In the genomic region with DNA sequence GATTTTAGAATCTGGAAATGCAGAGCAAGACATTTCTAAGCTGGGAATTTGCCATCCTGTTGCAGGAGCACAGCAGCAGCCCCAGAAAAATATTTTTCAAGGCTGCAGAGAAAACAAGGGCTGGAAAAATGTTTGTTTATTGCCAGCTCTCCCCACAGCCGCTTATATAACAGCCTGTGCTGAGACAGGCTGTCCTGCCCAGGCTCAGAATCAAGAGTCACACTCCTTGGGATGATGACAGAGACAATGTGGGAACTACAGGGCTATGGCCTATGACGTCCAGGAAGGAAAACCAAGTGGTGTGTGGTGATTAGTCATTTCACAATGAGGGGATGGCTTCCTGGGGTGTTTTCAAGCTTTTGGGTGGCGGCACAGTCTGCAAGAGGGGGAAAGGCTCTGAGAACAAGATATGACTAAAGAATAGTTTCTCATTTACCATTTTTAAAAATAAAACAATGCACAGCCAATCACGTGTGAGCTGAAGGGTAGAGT, we compare ENCODE assay signal across 8 cellular contexts.
DNase-seq lines count a peak whose midpoint lies in the region; TF ChIP-seq lines count a peak whose summit lies in the region.

No MANE protein-coding gene starts in this region.

- TF ChIP-seq RAD21 in SK-N-SH (IDR thresholded peaks at IDR 0.05; ENCODE audit: low read length), result no peak

- TF ChIP-seq EP300 in SK-N-SH (IDR thresholded peaks at IDR 0.05; ENCODE audit: borderline replicate concordance in 1 of 2, low read depth in 1 of 2, low read length in 1 of 2) (no peak), esophagus muscularis mucosa (IDR thresholded peaks at IDR 0.05) (peak; percentile 48)

- TF ChIP-seq CTCF in GM10248 (IDR thresholded peaks at IDR 0.05; ENCODE audit: control extremely low read depth, extremely low read depth, low read depth, missing control alignments) (no peak), SK-N-SH (IDR thresholded peaks at IDR 0.05) (no peak), esophagus muscularis mucosa (IDR thresholded peaks at IDR 0.05) (no peak)

- peak overlapping the region; percentile 22; the same call in 1 of the 2 replicates for H3K4me2 ChIP-seq in SK-N-SH

- WGBS in SK-N-SH (ENCODE audit: low lambda C conversion rate), result 52% methylated on average over 4 of the region's 4 CpGs
- WGBS in esophagus muscularis mucosa, result 26% methylated on average over 4 of the region's 4 CpGs

- H3K27me3 ChIP-seq in SK-N-SH (ENCODE audit: insufficient read depth), result no peaks in the 10 kb centered on the region
- H3K27me3 ChIP-seq in esophagus muscularis mucosa, result no peaks in the 10 kb centered on the region

- H2AFZ ChIP-seq in SK-N-SH (ENCODE audit: low read depth), result peak overlapping the region; percentile 60

- H3K9ac ChIP-seq in SK-N-SH, result no peak overlapping the region; the same call in 1 of the 2 replicates

- H3K4me3 ChIP-seq in SK-N-SH (ENCODE audit: low read depth in 2 of 2, low read length in 1 of 2) (no peak overlapping the region), esophagus muscularis mucosa (no peak overlapping the region)

- peaks cover 5 to 20% of the 10 kb centered on the region in 2 experiments for H3K4me1 ChIP-seq in SK-N-SH (ENCODE audit: control insufficient read depth in 1 of 2, insufficient read depth in 2 of 2, low read depth in 1 of 2, low read length in 1 of 2)
- H3K4me1 ChIP-seq in esophagus muscularis mucosa, result peaks cover 28 to 38% (median 31%) of the 10 kb centered on the region in 4 donors

- CTCF ChIA-PET in GM10248 (lab: Yijun Ruan, JAX) (interaction anchor here (2.3 kb wide), 1 partner anchor 14 kb away, joined by 7 read pairs; no protein-coding TSS in a partner anchor), SK-N-SH (lab: Yijun Ruan, JAX) (interaction anchor here (2.0 kb wide), 1 partner anchor 200 kb away, joined by 6 read pairs; no protein-coding TSS in a partner anchor)

- H3K9me3 ChIP-seq in SK-N-SH (no peaks in the 10 kb centered on the region), esophagus muscularis mucosa (no peaks in the 10 kb centered on the region)

- POLR2A ChIA-PET in GM10248 (lab: Yijun Ruan, JAX), result no interaction called here
- POLR2A ChIA-PET in SK-N-SH (lab: Yijun Ruan, JAX), result no interaction called here

- peak; percentile 23 for DNase-seq in GM10248 (ENCODE audit: extremely low spot score)
- DNase-seq in HCEC 1CT, result peak; percentile 83
- DNase-seq in SK-N-SH, result peak; percentile 24
- no peak for DNase-seq in esophagus muscularis mucosa (ENCODE audit: extremely low spot score)
- DNase-seq in non-pigmented ciliary epithelial cell (ENCODE audit: low read depth), result peak; percentile 80
- DNase-seq in NCI-H1436 (lab: John Stamatoyannopoulos, UW), result no peak
- DNase-seq in iPS-NIHi11 (ENCODE audit: low spot score), result no peak
- DNase-seq in activated gamma-delta T cell (lab: John Stamatoyannopoulos, UW), result no peak

- H3K9me2 ChIP-seq in SK-N-SH, result no peaks in the 10 kb centered on the region

- H3K27ac ChIP-seq in SK-N-SH (ENCODE audit: low read depth in 2 of 2, low read length in 1 of 2) (peak overlapping the region; percentile 69 to 76), esophagus muscularis mucosa (replicated peaks in 1 of 4) (peak overlapping the region; percentile 67 to 80 (median 74))

- H4K20me1 ChIP-seq in SK-N-SH (ENCODE audit: insufficient read depth), result no peaks in the 10 kb centered on the region

- no peaks in the 10 kb centered on the region for H3F3A ChIP-seq in SK-N-SH (replicated peaks; ENCODE audit: insufficient read depth)

- H3K36me3 ChIP-seq in SK-N-SH (replicated peaks in 1 of 2; ENCODE audit: control insufficient read depth in 1 of 2, insufficient read depth in 2 of 2, low read length in 1 of 2) (no peaks in the 10 kb centered on the region), esophagus muscularis mucosa (no peaks in the 10 kb centered on the region)

- TF ChIP-seq POLR2A in esophagus muscularis mucosa (IDR thresholded peaks at IDR 0.05; ENCODE audit: low read depth), result no peak

- no peaks in the 10 kb centered on the region for H3K79me2 ChIP-seq in SK-N-SH (ENCODE audit: insufficient read depth)

- intact Hi-C loops in esophagus muscularis mucosa (cut with DNase I), result no loop called here

TF ChIP-seq in SK-N-SH, 30 proteins besides CTCF, POLR2A, EP300 and RAD21:
- TF ChIP-seq SMC3 (IDR thresholded peaks at IDR 0.05; ENCODE audit: low read depth, low read length) (no peak), FOXM1 (IDR thresholded peaks at IDR 0.05; ENCODE audit: low read depth) (no peak), RXRA (IDR thresholded peaks at IDR 0.05; ENCODE audit: borderline replicate concordance, low read depth) (no peak), MXI1 (IDR thresholded peaks at IDR 0.05; ENCODE audit: low read depth, low read length) (no peak), MEF2A (IDR thresholded peaks at IDR 0.05; ENCODE audit: borderline replicate concordance, low read depth) (no peak), YY1 (IDR thresholded peaks at IDR 0.05; ENCODE audit: low read depth) (no peak), FOSL2 (IDR thresholded peaks at IDR 0.05; ENCODE audit: borderline replicate concordance, low read depth) (no peak), NFIC (IDR thresholded peaks at IDR 0.05; ENCODE audit: borderline replicate concordance) (no peak), GABPA (IDR thresholded peaks at IDR 0.05; ENCODE audit: low read depth) (no peak), RCOR1 (IDR thresholded peaks at IDR 0.05; ENCODE audit: low read length) (no peak), CHD2 (IDR thresholded peaks at IDR 0.05; ENCODE audit: low read length, partially characterized antibody) (no peak), EZH2phosphoT487 (IDR thresholded peaks at IDR 0.05; ENCODE audit: borderline replicate concordance, low read depth) (no peak), JUND (IDR thresholded peaks at IDR 0.05) (no peak), POLR2AphosphoS5 (IDR thresholded peaks at IDR 0.05; ENCODE audit: low read depth, low read length) (no peak)
- TF ChIP-seq, protein P1, sequence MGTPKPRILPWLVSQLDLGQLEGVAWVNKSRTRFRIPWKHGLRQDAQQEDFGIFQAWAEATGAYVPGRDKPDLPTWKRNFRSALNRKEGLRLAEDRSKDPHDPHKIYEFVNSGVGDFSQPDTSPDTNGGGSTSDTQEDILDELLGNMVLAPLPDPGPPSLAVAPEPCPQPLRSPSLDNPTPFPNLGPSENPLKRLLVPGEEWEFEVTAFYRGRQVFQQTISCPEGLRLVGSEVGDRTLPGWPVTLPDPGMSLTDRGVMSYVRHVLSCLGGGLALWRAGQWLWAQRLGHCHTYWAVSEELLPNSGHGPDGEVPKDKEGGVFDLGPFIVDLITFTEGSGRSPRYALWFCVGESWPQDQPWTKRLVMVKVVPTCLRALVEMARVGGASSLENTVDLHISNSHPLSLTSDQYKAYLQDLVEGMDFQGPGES (IDR thresholded peaks at IDR 0.05; ENCODE audit: low read depth, low read length), result no peak
- TF ChIP-seq, protein P2, sequence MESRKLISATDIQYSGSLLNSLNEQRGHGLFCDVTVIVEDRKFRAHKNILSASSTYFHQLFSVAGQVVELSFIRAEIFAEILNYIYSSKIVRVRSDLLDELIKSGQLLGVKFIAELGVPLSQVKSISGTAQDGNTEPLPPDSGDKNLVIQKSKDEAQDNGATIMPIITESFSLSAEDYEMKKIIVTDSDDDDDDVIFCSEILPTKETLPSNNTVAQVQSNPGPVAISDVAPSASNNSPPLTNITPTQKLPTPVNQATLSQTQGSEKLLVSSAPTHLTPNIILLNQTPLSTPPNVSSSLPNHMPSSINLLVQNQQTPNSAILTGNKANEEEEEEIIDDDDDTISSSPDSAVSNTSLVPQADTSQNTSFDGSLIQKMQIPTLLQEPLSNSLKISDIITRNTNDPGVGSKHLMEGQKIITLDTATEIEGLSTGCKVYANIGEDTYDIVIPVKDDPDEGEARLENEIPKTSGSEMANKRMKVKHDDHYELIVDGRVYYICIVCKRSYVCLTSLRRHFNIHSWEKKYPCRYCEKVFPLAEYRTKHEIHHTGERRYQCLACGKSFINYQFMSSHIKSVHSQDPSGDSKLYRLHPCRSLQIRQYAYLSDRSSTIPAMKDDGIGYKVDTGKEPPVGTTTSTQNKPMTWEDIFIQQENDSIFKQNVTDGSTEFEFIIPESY (IDR thresholded peaks at IDR 0.05; ENCODE audit: borderline replicate concordance, low read depth), result no peak
- TF ChIP-seq, protein P3, sequence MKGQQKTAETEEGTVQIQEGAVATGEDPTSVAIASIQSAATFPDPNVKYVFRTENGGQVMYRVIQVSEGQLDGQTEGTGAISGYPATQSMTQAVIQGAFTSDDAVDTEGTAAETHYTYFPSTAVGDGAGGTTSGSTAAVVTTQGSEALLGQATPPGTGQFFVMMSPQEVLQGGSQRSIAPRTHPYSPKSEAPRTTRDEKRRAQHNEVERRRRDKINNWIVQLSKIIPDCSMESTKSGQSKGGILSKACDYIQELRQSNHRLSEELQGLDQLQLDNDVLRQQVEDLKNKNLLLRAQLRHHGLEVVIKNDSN (IDR thresholded peaks at IDR 0.05; ENCODE audit: borderline replicate concordance, low read depth), result no peak
- TF ChIP-seq, protein P4, sequence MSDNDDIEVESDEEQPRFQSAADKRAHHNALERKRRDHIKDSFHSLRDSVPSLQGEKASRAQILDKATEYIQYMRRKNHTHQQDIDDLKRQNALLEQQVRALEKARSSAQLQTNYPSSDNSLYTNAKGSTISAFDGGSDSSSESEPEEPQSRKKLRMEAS (IDR thresholded peaks at IDR 0.05; ENCODE audit: low read depth), result no peak

Comparison
In these comparisons a context has a peak if more than half of its experiments do, and no peak if none do; other contexts are left out.
1. DNase-seq: peak in GM10248 (single experiment), HCEC 1CT (single experiment), SK-N-SH (single experiment) and non-pigmented ciliary epithelial cell (single experiment); none in esophagus muscularis mucosa (single experiment), NCI-H1436 (single experiment), iPS-NIHi11 (single experiment) and activated gamma-delta T cell (single experiment).